2 cellular contexts compared by ENCODE assay signal in genomic region chr11:3280662-3281061, GRCh38. TPM values are rescaled to one million over a fixed set of nuclear protein-coding genes. Genes with fewer than 3 reads are reported as not detected.
"Had no signal": no experiment of that assay in that cellular context is flagged by ENCODE, and none has a peak within 500 bp of the region (broad histone marks: within the 10 kb centered on the region; RNA-seq: fewer than 3 reads in every experiment).

No MANE protein-coding gene starts in this region.

RNA-seq across cellular contexts. Expression of gene MRGPRE, which starts 48.4 kb away (rescaled TPM):
- total RNA-seq: G401 had no signal
- polyA plus RNA-seq: GM12878 had no signal
